ENCODE assay signal across 10 cellular contexts in the genomic region with DNA sequence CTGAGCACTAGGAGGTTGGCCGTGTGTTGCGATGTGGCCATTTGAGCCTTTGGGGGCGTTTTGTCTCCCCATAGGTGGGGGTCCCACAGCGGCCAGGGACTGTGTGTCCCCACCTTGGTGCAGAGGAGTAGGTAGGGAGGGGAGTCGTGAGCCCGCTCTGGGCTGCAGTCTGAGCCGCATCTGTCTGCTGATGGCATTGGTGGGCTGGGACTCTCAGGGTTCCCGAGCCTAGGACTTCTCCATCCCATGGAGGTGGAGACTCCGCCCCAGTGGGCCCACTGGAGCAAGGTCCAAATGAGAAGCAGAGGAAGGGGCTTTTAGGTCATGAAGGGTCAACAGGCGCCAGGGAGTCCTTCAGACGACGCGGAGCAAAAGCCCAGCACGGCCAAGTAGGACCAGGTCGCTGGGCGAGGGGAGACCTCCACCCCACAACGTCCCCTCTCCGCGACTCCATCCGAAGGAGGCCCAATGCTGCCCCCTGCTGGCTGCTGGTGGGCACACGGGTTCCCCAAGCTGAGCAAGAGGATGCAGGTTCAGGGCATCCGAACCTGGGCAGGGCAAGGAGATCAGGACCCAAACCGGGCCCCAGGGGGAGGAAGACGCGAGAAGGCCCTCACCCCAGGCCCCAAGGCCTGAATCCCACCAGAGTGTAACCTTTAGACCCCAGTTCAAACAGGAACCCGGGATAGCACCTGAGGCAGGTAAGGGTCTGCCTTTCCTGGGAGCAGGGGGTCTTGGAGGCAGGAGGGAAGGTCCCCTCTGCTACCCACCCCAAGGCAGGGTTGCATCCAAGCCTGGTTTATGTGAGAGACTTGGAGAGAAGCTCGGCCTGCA. TPM values are rescaled to one million over a fixed set of nuclear protein-coding genes. Genes with fewer than 3 reads are reported as not detected.
DNase-seq lines count a peak whose midpoint lies in the region; ATAC-seq, FAIRE-seq and TF ChIP-seq lines count a peak whose summit lies in the region.
"Had no signal": no experiment of that assay in that cellular context is flagged by ENCODE, and none has a peak within 500 bp of the region (broad histone marks: within the 10 kb centered on the region; RNA-seq: fewer than 3 reads in every experiment).

No MANE protein-coding gene starts in this region.

- H3K36me3 ChIP-seq in bronchial epithelial cell (ENCODE audit: control insufficient read depth, insufficient read depth, low read length) = no peaks in the 10 kb centered on the region

- CTCF ChIA-PET in activated B cell treated with CpG ODN at 0.5 μM for 24 hours (lab: Charles Lee) = interaction anchor here (0.6 to 3.4 kb wide), 8 partner anchors 230 to 592 kb away, joined by 3 to 19 read pairs (median 4); a partner anchor contains a TSS

- H3K36me3 Mint-ChIP-seq in activated B cell treated with CpG ODN at 0.5 μM for 24 hours (ENCODE audit: low read depth) = peaks cover 3% of the 10 kb centered on the region
- peaks cover 0 to 20% of the 10 kb centered on the region in 2 donors for H3K36me3 Mint-ChIP-seq in naive B cell

- no peak for FAIRE-seq in bronchial epithelial cell (lab: Jason Lieb, UNC)
- FAIRE-seq: A204.1 had no signal

- peak; percentile 67 for DNase-seq in DMS 273 (lab: John Stamatoyannopoulos, UW; ENCODE audit: unreplicated experiment)
- DNase-seq in DMS 273 treated with DMSO at 0.1 percent for 48 hours (lab: John Stamatoyannopoulos, UW) = no peak
- DNase-seq in activated B cell treated with CpG ODN at 0.5 μM for 24 hours = peak; percentile 69
- DNase-seq in bronchial epithelial cell (ENCODE audit: low read depth) = no peak
- peak; percentile 59 for DNase-seq in naive B cell
- peak; percentile 56 for DNase-seq in stimulated activated naive CD4-positive, alpha-beta T cell treated with Interleukin-2 at 50 U/mL for 16 hours (lab: John Stamatoyannopoulos, UW)
- DNase-seq in glomerular visceral epithelial cell (ENCODE audit: extremely low spot score) = no peak

- TF ChIP-seq CTCF in activated B cell treated with CpG ODN at 0.5 μM for 24 hours (IDR thresholded peaks at IDR 0.05) (peak; percentile 72), bronchial epithelial cell (IDR thresholded peaks at IDR 0.05; ENCODE audit: insufficient read depth, low read length, severe bottlenecking) (peak; percentile 23)

- H3K27me3 ChIP-seq in bronchial epithelial cell (ENCODE audit: control insufficient read depth, insufficient read depth, low read length) = no peaks in the 10 kb centered on the region

- H3K27me3 Mint-ChIP-seq in activated B cell treated with CpG ODN at 0.5 μM for 24 hours = peaks cover 17% of the 10 kb centered on the region
- peaks cover 14 to 48% (median 33%) of the 10 kb centered on the region in 3 donors for H3K27me3 Mint-ChIP-seq in naive B cell

- ATAC-seq in activated B cell treated with CpG ODN at 0.5 μM for 24 hours (ENCODE audit: low read depth) = peak; percentile 78
- ATAC-seq in naive B cell (ENCODE audit: low read depth in 2 of 2) = peak; percentile 55 to 71
- ATAC-seq in GM21515 (IDR thresholded peaks at IDR 0.05; ENCODE audit: unreplicated experiment) = no peak

- H3K4me3 ChIP-seq in bronchial epithelial cell (ENCODE audit: low read depth, low read length) = no peak overlapping the region

- H3K4me3 Mint-ChIP-seq in activated B cell treated with CpG ODN at 0.5 μM for 24 hours (no peak overlapping the region), naive B cell (no peak overlapping the region)
- H3K4me3 Mint-ChIP-seq: T-helper 1 cell treated with Interleukin-12 subunit alpha and Interleukin-12 subunit beta and Interleukin-4 antibody, amounts not matched to agents 30 μg/mL and 1 μg/mL, for 36 hours had no signal

- H3K27ac Mint-ChIP-seq in activated B cell treated with CpG ODN at 0.5 μM for 24 hours = no peak overlapping the region
- no peak overlapping the region for H3K27ac Mint-ChIP-seq in naive B cell
- H3K27ac Mint-ChIP-seq: T-helper 1 cell treated with Interleukin-12 subunit alpha and Interleukin-12 subunit beta and Interleukin-4 antibody, amounts not matched to agents 30 μg/mL and 1 μg/mL, for 36 hours had no signal

- peaks cover 10% of the 10 kb centered on the region for H3K9me3 Mint-ChIP-seq in activated B cell treated with CpG ODN at 0.5 μM for 24 hours
- peaks cover 5 to 21% (median 16%) of the 10 kb centered on the region in 7 donors for H3K9me3 Mint-ChIP-seq in naive B cell

- intact Hi-C loops in activated B cell treated with CpG ODN at 0.5 μM for 24 hours (cut with micrococcal nuclease) = no loop called here

- POLR2A ChIA-PET in activated B cell treated with CpG ODN at 0.5 μM for 24 hours (lab: Charles Lee) = interaction anchor here (0.8 kb wide), 1 partner anchor 398 kb away, joined by 5 read pairs; no protein-coding TSS in a partner anchor

- H3K4me1 Mint-ChIP-seq in activated B cell treated with CpG ODN at 0.5 μM for 24 hours = peaks cover 2% of the 10 kb centered on the region
- H3K4me1 Mint-ChIP-seq in naive B cell = peaks cover 0 to 12% (median 3%) of the 10 kb centered on the region in 3 donors

RNA-seq across cellular contexts. Expression of a gene that starts 14.9 kb away (rescaled TPM):
- total RNA-seq in activated B cell treated with CpG ODN at 0.5 μM for 24 hours = 3.6 and 4.5 TPM in 2 replicates
- under 0.01 TPM in 2 replicates for total RNA-seq in bronchial epithelial cell
- polyA plus RNA-seq in naive B cell (ENCODE audit: low read depth in 6 of 6) = under 1 TPM in 5 of 6 donors, not detected in 1; 0.05 to 0.37 (median 0.21) TPM

Comparison
In these comparisons a context has a peak if more than half of its experiments do, and no peak if none do; other contexts are left out.
1. DNase-seq: peak in DMS 273 (single experiment), activated B cell treated with CpG ODN at 0.5 μM for 24 hours (single experiment), naive B cell (single experiment) and stimulated activated naive CD4-positive, alpha-beta T cell treated with Interleukin-2 at 50 U/mL for 16 hours (single experiment); none in DMS 273 treated with DMSO at 0.1 percent for 48 hours (single experiment), bronchial epithelial cell (single experiment) and glomerular visceral epithelial cell (single experiment).